Comparison of ENCODE assay signal across 1 cellular context in the genomic region with DNA sequence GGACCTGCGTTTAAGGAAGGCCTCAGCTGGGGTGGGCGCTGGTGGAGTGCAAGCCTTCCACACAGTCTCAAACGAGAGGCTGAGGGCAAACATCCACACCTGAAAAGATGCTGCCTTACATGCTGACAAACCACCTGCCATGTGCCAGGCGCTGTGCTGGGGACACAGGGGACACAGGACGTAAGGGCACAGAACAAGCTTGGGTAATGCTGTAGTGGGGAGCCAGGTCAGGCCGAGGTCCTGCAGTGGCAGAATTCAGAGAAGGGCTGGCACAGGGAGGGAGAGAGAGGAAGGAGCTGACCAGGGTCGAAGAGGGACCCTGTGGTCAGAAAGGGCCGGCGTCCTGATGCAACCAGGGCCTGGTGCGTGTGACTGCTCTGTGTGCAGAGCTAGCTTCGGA.
TF ChIP-seq lines count a peak whose summit lies in the region.

No MANE protein-coding gene starts in this region.

TF ChIP-seq in GM12878, 131 proteins besides CTCF, POLR2A, EP300 and RAD21:
- TF ChIP-seq HCFC1 (IDR thresholded peaks at IDR 0.05; ENCODE audit: low read length) (no peak), SP1 (IDR thresholded peaks at IDR 0.05; ENCODE audit: low read depth, low read length) (no peak), PAX5 (IDR thresholded peaks at IDR 0.05; ENCODE audit: borderline replicate concordance, low read depth, low read length) (no peak), NFYA (IDR thresholded peaks at IDR 0.05; ENCODE audit: borderline replicate concordance, low read depth, low read length) (no peak), RELA (IDR thresholded peaks at IDR 0.05; ENCODE audit: borderline replicate concordance, partially characterized antibody) (no peak), ZNF274 (IDR thresholded peaks at IDR 0.05; ENCODE audit: insufficient read depth, insufficient read length) (no peak), PML (IDR thresholded peaks at IDR 0.05; ENCODE audit: low read length) (no peak), CHD4 (IDR thresholded peaks at IDR 0.05) (no peak), NBN (IDR thresholded peaks at IDR 0.05) (no peak), RUNX3 (IDR thresholded peaks at IDR 0.05; ENCODE audit: low read length) (no peak), SMARCA5 (IDR thresholded peaks at IDR 0.05) (no peak)
- TF ChIP-seq, protein P1, sequence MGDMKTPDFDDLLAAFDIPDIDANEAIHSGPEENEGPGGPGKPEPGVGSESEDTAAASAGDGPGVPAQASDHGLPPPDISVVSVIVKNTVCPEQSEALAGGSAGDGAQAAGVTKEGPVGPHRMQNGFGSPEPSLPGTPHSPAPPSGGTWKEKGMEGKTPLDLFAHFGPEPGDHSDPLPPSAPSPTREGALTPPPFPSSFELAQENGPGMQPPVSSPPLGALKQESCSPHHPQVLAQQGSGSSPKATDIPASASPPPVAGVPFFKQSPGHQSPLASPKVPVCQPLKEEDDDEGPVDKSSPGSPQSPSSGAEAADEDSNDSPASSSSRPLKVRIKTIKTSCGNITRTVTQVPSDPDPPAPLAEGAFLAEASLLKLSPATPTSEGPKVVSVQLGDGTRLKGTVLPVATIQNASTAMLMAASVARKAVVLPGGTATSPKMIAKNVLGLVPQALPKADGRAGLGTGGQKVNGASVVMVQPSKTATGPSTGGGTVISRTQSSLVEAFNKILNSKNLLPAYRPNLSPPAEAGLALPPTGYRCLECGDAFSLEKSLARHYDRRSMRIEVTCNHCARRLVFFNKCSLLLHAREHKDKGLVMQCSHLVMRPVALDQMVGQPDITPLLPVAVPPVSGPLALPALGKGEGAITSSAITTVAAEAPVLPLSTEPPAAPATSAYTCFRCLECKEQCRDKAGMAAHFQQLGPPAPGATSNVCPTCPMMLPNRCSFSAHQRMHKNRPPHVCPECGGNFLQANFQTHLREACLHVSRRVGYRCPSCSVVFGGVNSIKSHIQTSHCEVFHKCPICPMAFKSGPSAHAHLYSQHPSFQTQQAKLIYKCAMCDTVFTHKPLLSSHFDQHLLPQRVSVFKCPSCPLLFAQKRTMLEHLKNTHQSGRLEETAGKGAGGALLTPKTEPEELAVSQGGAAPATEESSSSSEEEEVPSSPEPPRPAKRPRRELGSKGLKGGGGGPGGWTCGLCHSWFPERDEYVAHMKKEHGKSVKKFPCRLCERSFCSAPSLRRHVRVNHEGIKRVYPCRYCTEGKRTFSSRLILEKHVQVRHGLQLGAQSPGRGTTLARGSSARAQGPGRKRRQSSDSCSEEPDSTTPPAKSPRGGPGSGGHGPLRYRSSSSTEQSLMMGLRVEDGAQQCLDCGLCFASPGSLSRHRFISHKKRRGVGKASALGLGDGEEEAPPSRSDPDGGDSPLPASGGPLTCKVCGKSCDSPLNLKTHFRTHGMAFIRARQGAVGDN (IDR thresholded peaks at IDR 0.05) = no peak
- TF ChIP-seq, protein P2, sequence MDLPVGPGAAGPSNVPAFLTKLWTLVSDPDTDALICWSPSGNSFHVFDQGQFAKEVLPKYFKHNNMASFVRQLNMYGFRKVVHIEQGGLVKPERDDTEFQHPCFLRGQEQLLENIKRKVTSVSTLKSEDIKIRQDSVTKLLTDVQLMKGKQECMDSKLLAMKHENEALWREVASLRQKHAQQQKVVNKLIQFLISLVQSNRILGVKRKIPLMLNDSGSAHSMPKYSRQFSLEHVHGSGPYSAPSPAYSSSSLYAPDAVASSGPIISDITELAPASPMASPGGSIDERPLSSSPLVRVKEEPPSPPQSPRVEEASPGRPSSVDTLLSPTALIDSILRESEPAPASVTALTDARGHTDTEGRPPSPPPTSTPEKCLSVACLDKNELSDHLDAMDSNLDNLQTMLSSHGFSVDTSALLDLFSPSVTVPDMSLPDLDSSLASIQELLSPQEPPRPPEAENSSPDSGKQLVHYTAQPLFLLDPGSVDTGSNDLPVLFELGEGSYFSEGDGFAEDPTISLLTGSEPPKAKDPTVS (IDR thresholded peaks at IDR 0.05; ENCODE audit: low read depth, low read length) = no peak
- TF ChIP-seq, protein P3, sequence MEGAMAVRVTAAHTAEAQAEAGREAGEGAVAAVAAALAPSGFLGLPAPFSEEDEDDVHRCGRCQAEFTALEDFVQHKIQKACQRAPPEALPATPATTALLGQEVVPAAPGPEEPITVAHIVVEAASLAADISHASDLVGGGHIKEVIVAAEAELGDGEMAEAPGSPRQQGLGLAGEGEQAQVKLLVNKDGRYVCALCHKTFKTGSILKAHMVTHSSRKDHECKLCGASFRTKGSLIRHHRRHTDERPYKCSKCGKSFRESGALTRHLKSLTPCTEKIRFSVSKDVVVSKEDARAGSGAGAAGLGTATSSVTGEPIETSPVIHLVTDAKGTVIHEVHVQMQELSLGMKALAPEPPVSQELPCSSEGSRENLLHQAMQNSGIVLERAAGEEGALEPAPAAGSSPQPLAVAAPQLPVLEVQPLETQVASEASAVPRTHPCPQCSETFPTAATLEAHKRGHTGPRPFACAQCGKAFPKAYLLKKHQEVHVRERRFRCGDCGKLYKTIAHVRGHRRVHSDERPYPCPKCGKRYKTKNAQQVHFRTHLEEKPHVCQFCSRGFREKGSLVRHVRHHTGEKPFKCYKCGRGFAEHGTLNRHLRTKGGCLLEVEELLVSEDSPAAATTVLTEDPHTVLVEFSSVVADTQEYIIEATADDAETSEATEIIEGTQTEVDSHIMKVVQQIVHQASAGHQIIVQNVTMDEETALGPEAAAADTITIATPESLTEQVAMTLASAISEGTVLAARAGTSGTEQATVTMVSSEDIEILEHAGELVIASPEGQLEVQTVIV (IDR thresholded peaks at IDR 0.05; ENCODE audit: borderline replicate concordance, partially characterized antibody) = no peak
